ENCODE assay signal across 23 cellular contexts in genomic region chr17:61806941-61807340, GRCh38.
"Had no signal": no experiment of that assay in that cellular context is flagged by ENCODE, and none has a peak within 500 bp of the region (broad histone marks: within the 10 kb centered on the region; RNA-seq: fewer than 3 reads in every experiment).

No MANE protein-coding gene starts in this region.

- H3K36me3 ChIP-seq: adrenal gland, cardiac muscle cell, gastroesophageal sphincter, heart left ventricle, tibial nerve had no signal

- H3K4me1 ChIP-seq: adrenal gland, gastroesophageal sphincter, tibial nerve had no signal

- FAIRE-seq: colon, urothelium cell line had no signal

- H3K27ac ChIP-seq: adrenal gland, cardiac muscle cell, dorsolateral prefrontal cortex, epithelial cell of prostate, gastroesophageal sphincter, heart left ventricle, tibial nerve had no signal

- DNase-seq: activated CD4-positive, alpha-beta T cell treated with anti-CD3 and anti-CD28 coated beads, Interleukin-2, amount 10 ng/mL, durations not matched to agents 7 days and 5 days; activated CD8-positive, alpha-beta memory T cell treated with anti-CD3 and anti-CD28 coated beads, Interleukin-2, amount 50 U/mL, for 48 hours; activated CD8-positive, alpha-beta T cell treated with anti-CD3 and anti-CD28 coated beads, Interleukin-2, amount 10 ng/mL, durations not matched to agents 7 days and 5 days; activated gamma-delta T cell; activated T-cell treated with anti-CD3 and anti-CD28 coated beads, Interleukin-2, amount 50 U/mL, for 48 hours; adrenal gland; dorsolateral prefrontal cortex; heart left ventricle; kidney glomerular epithelial cell; left ventricle myocardium superior; nephron progenitor cell; nucleus accumbens; stimulated activated CD4-positive, alpha-beta T cell treated with anti-CD3 and anti-CD28 coated beads, Interleukin-12 subunit alpha, Interleukin-12 subunit beta, amount 100 ng/mL, for 4 hours; stimulated activated CD4-positive, alpha-beta T cell treated with anti-CD3 and anti-CD28 coated beads, Interleukin-1b, Interleukin-23, amount 100 ng/mL, for 48 hours; stimulated activated CD8-positive, alpha-beta memory T cell treated with anti-CD3 and anti-CD28 coated beads, Interleukin-4, amount 100 ng/mL, for 48 hours; stimulated activated naive CD4-positive, alpha-beta T cell; T-cell had no signal

- H3K27me3 ChIP-seq: adrenal gland, cardiac muscle cell, dorsolateral prefrontal cortex, gastroesophageal sphincter, heart left ventricle, tibial nerve had no signal

- ATAC-seq: activated CD8-positive, alpha-beta T cell treated with anti-CD3 and anti-CD28 coated beads, Interleukin-2, amount 10 ng/mL, durations not matched to agents 7 days and 5 days; gastroesophageal sphincter; heart left ventricle; left ventricle myocardium superior had no signal

- H3K9me3 ChIP-seq: adrenal gland, gastroesophageal sphincter, heart left ventricle, tibial nerve had no signal

- H3K4me3 ChIP-seq: adrenal gland, cardiac muscle cell, dorsolateral prefrontal cortex, gastroesophageal sphincter, heart left ventricle, tibial nerve had no signal
